Comparison of ENCODE assay signal across 17 cellular contexts in genomic region chr14:58717821-58718220, GRCh38.
DNase-seq lines count a peak whose midpoint lies in the region; TF ChIP-seq lines count a peak whose summit lies in the region.
"Had no signal": no experiment of that assay in that cellular context is flagged by ENCODE, and none has a peak within 500 bp of the region (broad histone marks: within the 10 kb centered on the region; RNA-seq: fewer than 3 reads in every experiment).

No MANE protein-coding gene starts in this region.

- no peaks in the 10 kb centered on the region for H3K9me3 Mint-ChIP-seq in endodermal cell
- H3K9me3 Mint-ChIP-seq: HFFc6 had no signal

- H3K4me1 Mint-ChIP-seq in endodermal cell, result peaks cover 13% of the 10 kb centered on the region

- H3K36me3 Mint-ChIP-seq in endodermal cell (ENCODE audit: low read depth), result no peaks in the 10 kb centered on the region

- WGBS in endodermal cell (ENCODE audit: insufficient coverage in 1 of 2, insufficient read length in 1 of 2), 2 experiments, result 93 to 100% methylated on average over 1 to 2 of the region's 2 CpGs

- H3K9me3 ChIP-seq in endodermal cell (ENCODE audit: control insufficient read depth, low read length) (no peaks in the 10 kb centered on the region), skeletal muscle satellite cell (replicated peaks; ENCODE audit: low read length) (no peaks in the 10 kb centered on the region)

- H3K4me1 ChIP-seq in endodermal cell (ENCODE audit: control insufficient read depth, insufficient read depth, low read length), result peaks cover 8% of the 10 kb centered on the region
- peaks cover 37% of the 10 kb centered on the region for H3K4me1 ChIP-seq in skeletal muscle satellite cell (ENCODE audit: control insufficient read depth, insufficient read depth, low read length)

- no peak overlapping the region for H3K27ac ChIP-seq in endodermal cell (ENCODE audit: low read depth, low read length)
- H3K27ac ChIP-seq: C4-2B had no signal

- H3K4me3 ChIP-seq in endodermal cell (ENCODE audit: low read length) (peak overlapping the region; percentile 6), skeletal muscle satellite cell (ENCODE audit: low read length) (no peak overlapping the region)

- H3K27me3 ChIP-seq in endodermal cell (ENCODE audit: control insufficient read depth, insufficient read depth, low read length, poor library complexity, severe bottlenecking) (no peaks in the 10 kb centered on the region), skeletal muscle satellite cell (ENCODE audit: control insufficient read depth, insufficient read depth, low read length) (no peaks in the 10 kb centered on the region)

- H3K4me3 Mint-ChIP-seq in endodermal cell, result no peak overlapping the region

- H3K9ac ChIP-seq in endodermal cell (ENCODE audit: extremely low read depth, low read length, poor library complexity, severe bottlenecking) (no peak overlapping the region), skeletal muscle satellite cell (ENCODE audit: low read depth, low read length) (peak overlapping the region; percentile 45)

- H3K27ac Mint-ChIP-seq in endodermal cell, result no peak overlapping the region
- H3K27ac Mint-ChIP-seq: HFFc6 had no signal

- peak; percentile 64 for DNase-seq in NCI-H69 (lab: John Stamatoyannopoulos, UW)
- no peak for DNase-seq in endodermal cell
- peak; percentile 92 for DNase-seq in myocyte (ENCODE audit: low read depth)
- DNase-seq in midbrain (lab: John Stamatoyannopoulos, UW), result no peak
- DNase-seq in NCI-H524 (lab: John Stamatoyannopoulos, UW), result no peak
- DNase-seq in nucleus accumbens (lab: John Stamatoyannopoulos, UW), result no peak
- DNase-seq: AML-193, DMS79, GOT3, KG1, NCI-H1417 treated with DMSO at 0.1 percent for 48 hours, NCI-H2029 treated with DMSO at 0.1 percent for 48 hours, NCI-H2171, NCI-H774 had no signal

- no peaks in the 10 kb centered on the region for H3K36me3 ChIP-seq in endodermal cell (ENCODE audit: control insufficient read depth, insufficient read depth, low read length)
- H3K36me3 ChIP-seq in skeletal muscle satellite cell (ENCODE audit: insufficient read depth, low read length), result no peaks in the 10 kb centered on the region

- H3K4me2 ChIP-seq in skeletal muscle satellite cell (ENCODE audit: low read length), result peak overlapping the region; percentile 67

- no peak for TF ChIP-seq CTCF in endodermal cell (conservative IDR thresholded peaks at IDR 0.05)

- no peaks in the 10 kb centered on the region for H3K27me3 Mint-ChIP-seq in endodermal cell (ENCODE audit: insufficient read depth)

Comparison
In these comparisons a context has a peak if more than half of its experiments do, and no peak if none do; other contexts are left out.
1. DNase-seq: peak in NCI-H69 (single experiment) and myocyte (single experiment); none in endodermal cell (single experiment), midbrain (single experiment), NCI-H524 (0 of 2) and nucleus accumbens (0 of 56).